18 cellular contexts compared by ENCODE assay signal in the genomic region with DNA sequence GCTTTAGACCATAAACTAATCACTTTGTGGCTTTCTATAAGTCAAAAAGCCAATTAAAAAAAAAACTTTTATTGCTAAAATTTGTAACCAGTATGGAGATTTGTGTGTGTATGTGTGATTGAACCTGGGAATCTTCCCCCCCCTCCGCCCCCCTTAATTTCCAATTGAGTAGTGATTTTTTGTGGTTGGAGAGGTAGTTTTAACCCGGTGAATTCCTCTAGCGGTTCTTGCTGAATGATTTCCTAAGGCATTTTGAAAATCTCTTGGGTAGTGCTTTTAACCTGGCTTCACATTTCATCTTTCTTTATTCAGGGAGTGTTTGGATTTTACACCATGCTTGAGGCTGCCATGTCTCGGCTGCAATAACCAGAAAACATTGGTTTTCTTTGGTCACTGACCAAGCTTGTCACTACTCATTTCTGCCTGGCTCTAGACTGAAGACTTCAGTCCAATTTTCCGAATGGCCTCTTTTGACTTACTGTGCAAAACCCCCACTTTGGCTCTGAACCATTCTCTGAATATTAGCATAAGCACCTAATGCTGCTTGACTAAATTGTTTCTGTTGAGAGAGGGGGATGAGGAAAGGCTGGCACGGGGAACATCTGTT. TPM values are rescaled to one million over a fixed set of nuclear protein-coding genes. Genes with fewer than 3 reads are reported as not detected.
DNase-seq lines count a peak whose midpoint lies in the region; ATAC-seq and TF ChIP-seq lines count a peak whose summit lies in the region.
"Had no signal": no experiment of that assay in that cellular context is flagged by ENCODE, and none has a peak within 500 bp of the region (broad histone marks: within the 10 kb centered on the region; RNA-seq: fewer than 3 reads in every experiment).

No MANE protein-coding gene starts in this region.

- no peaks in the 10 kb centered on the region for H3K27me3 Mint-ChIP-seq in CD4-positive, alpha-beta T cell
- peaks cover 3% of the 10 kb centered on the region for H3K27me3 Mint-ChIP-seq in GM23338 (ENCODE audit: insufficient read depth, low read depth, poor library complexity)
- no peaks in the 10 kb centered on the region for H3K27me3 Mint-ChIP-seq in activated T-helper 17 cell treated with anti-CD3 and anti-CD28 coated beads, Interleukin-2, amount 50 U/mL, for 72 hours
- peaks cover 0 to 12% of the 10 kb centered on the region in 2 donors for H3K27me3 Mint-ChIP-seq in stimulated activated naive B cell treated with anti-CD40 and anti-IgM and Interleukin-4, amounts not matched to agents 10 μg/mL and 1 μg/mL and 100 μg/mL, for 72 hours

- DNase-seq in CD4-positive, alpha-beta T cell = no peak
- DNase-seq in GM23338 (ENCODE audit: low spot score) (no peak), left lobe of liver (ENCODE audit: low spot score) (no peak), dorsolateral prefrontal cortex (no peak), WERI-Rb-1 (no peak)
- no peak for DNase-seq in stimulated activated naive B cell treated with anti-CD40 and anti-IgM and Interleukin-4, amounts not matched to agents 10 μg/mL and 1 μg/mL and 100 μg/mL, for 72 hours
- DNase-seq: activated CD4-positive, alpha-beta T cell treated with anti-CD3 and anti-CD28 coated beads, Interleukin-2, amount 50 U/mL, for 4 hours; activated effector memory CD4-positive, alpha-beta T cell treated with anti-CD3 and anti-CD28 coated beads, Interleukin-2, amount 50 U/mL, for 16 hours; caudate nucleus; EL; HCEC 1CT; KBM-7; mucosa of descending colon; NCI-H1417 treated with DMSO at 0.1 percent for 48 hours; SHP77 treated with DMSO at 0.1 percent for 48 hours; T1000 had no signal

- no peak overlapping the region for H2AFZ ChIP-seq in GM23338

- H3K36me3 ChIP-seq in GM23338 (ENCODE audit: insufficient read depth) = no peaks in the 10 kb centered on the region
- no peaks in the 10 kb centered on the region for H3K36me3 ChIP-seq in WERI-Rb-1
- H3K36me3 ChIP-seq: BLaER1 had no signal

- H3K9me2 ChIP-seq in GM23338 (ENCODE audit: insufficient read depth) = no peaks in the 10 kb centered on the region

- H3K4me2 ChIP-seq in GM23338 = no peak overlapping the region
- H3K4me2 ChIP-seq: BLaER1 had no signal

- H3K4me3 Mint-ChIP-seq in CD4-positive, alpha-beta T cell = peak overlapping the region; percentile 0
- H3K4me3 Mint-ChIP-seq in GM23338 = no peak overlapping the region
- H3K4me3 Mint-ChIP-seq in activated T-helper 17 cell treated with anti-CD3 and anti-CD28 coated beads, Interleukin-2, amount 50 U/mL, for 72 hours = peak overlapping the region; percentile 54
- no peak overlapping the region for H3K4me3 Mint-ChIP-seq in stimulated activated naive B cell treated with anti-CD40 and anti-IgM and Interleukin-4, amounts not matched to agents 10 μg/mL and 1 μg/mL and 100 μg/mL, for 72 hours

- no peak for TF ChIP-seq CTCF in CD4-positive, alpha-beta T cell (IDR thresholded peaks at IDR 0.05)
- TF ChIP-seq CTCF in GM23338 (conservative IDR thresholded peaks at IDR 0.05; ENCODE audit: low read depth in 2 of 2) (no peak), dorsolateral prefrontal cortex (IDR thresholded peaks at IDR 0.05 in 54 of 56, conservative IDR thresholded peaks at IDR 0.05 in 2 of 56; ENCODE audit: low read depth in 1 of 56, partially characterized antibody in 56 of 56) (no peak), WERI-Rb-1 (IDR thresholded peaks at IDR 0.05; ENCODE audit: low read depth, low read length) (no peak)

- peaks cover 12% of the 10 kb centered on the region for H3K36me3 Mint-ChIP-seq in CD4-positive, alpha-beta T cell (ENCODE audit: low read depth)
- H3K36me3 Mint-ChIP-seq in GM23338 (ENCODE audit: low read depth) = no peaks in the 10 kb centered on the region
- peaks cover 46% of the 10 kb centered on the region for H3K36me3 Mint-ChIP-seq in activated T-helper 17 cell treated with anti-CD3 and anti-CD28 coated beads, Interleukin-2, amount 50 U/mL, for 72 hours (ENCODE audit: low read depth)
- H3K36me3 Mint-ChIP-seq in stimulated activated naive B cell treated with anti-CD40 and anti-IgM and Interleukin-4, amounts not matched to agents 10 μg/mL and 1 μg/mL and 100 μg/mL, for 72 hours = no peaks in the 10 kb centered on the region

- POLR2A ChIA-PET in CD4-positive, alpha-beta T cell (lab: Charles Lee) = interaction anchor here (2.1 kb wide), 1 partner anchor 10 kb away, joined by 6 read pairs; no protein-coding TSS in a partner anchor

- H3K27me3 ChIP-seq in CD4-positive, alpha-beta T cell (ENCODE audit: control insufficient read depth, insufficient read depth, low read length) = no peaks in the 10 kb centered on the region
- no peaks in the 10 kb centered on the region for H3K27me3 ChIP-seq in GM23338 (ENCODE audit: insufficient read depth)
- no peaks in the 10 kb centered on the region for H3K27me3 ChIP-seq in dorsolateral prefrontal cortex
- H3K27me3 ChIP-seq in WERI-Rb-1 (ENCODE audit: insufficient read depth, low read depth, severe bottlenecking) = no peaks in the 10 kb centered on the region
- H3K27me3 ChIP-seq: BLaER1 had no signal

- H3K79me2 ChIP-seq in GM23338 (replicated peaks; ENCODE audit: insufficient read depth) = no peaks in the 10 kb centered on the region

- no peaks in the 10 kb centered on the region for H4K20me1 ChIP-seq in GM23338 (replicated peaks; ENCODE audit: insufficient read depth)
- H4K20me1 ChIP-seq: BLaER1 had no signal

- no peaks in the 10 kb centered on the region for H3K9me3 Mint-ChIP-seq in CD4-positive, alpha-beta T cell
- no peaks in the 10 kb centered on the region for H3K9me3 Mint-ChIP-seq in GM23338
- H3K9me3 Mint-ChIP-seq in activated T-helper 17 cell treated with anti-CD3 and anti-CD28 coated beads, Interleukin-2, amount 50 U/mL, for 72 hours = no peaks in the 10 kb centered on the region
- H3K9me3 Mint-ChIP-seq in stimulated activated naive B cell treated with anti-CD40 and anti-IgM and Interleukin-4, amounts not matched to agents 10 μg/mL and 1 μg/mL and 100 μg/mL, for 72 hours = no peaks in the 10 kb centered on the region

- H3K4me1 ChIP-seq in GM23338 (ENCODE audit: insufficient read depth) = no peaks in the 10 kb centered on the region

- no peak for ATAC-seq in CD4-positive, alpha-beta T cell (ENCODE audit: poor library complexity)
- ATAC-seq in GM23338 (no peak), left lobe of liver (peak; percentile 36)
- ATAC-seq in activated T-helper 17 cell treated with anti-CD3 and anti-CD28 coated beads, Interleukin-2, amount 50 U/mL, for 72 hours (replicated peaks) = peak; percentile 40
- no peak for ATAC-seq in stimulated activated naive B cell treated with anti-CD40 and anti-IgM and Interleukin-4, amounts not matched to agents 10 μg/mL and 1 μg/mL and 100 μg/mL, for 72 hours (replicated peaks)
- ATAC-seq: mucosa of descending colon had no signal

- peaks cover 85% of the 10 kb centered on the region for H3K4me1 Mint-ChIP-seq in CD4-positive, alpha-beta T cell (ENCODE audit: low read depth)
- H3K4me1 Mint-ChIP-seq in GM23338 = peaks cover 13% of the 10 kb centered on the region
- H3K4me1 Mint-ChIP-seq in activated T-helper 17 cell treated with anti-CD3 and anti-CD28 coated beads, Interleukin-2, amount 50 U/mL, for 72 hours = peaks cover 38% of the 10 kb centered on the region
- H3K4me1 Mint-ChIP-seq in stimulated activated naive B cell treated with anti-CD40 and anti-IgM and Interleukin-4, amounts not matched to agents 10 μg/mL and 1 μg/mL and 100 μg/mL, for 72 hours = no peaks in the 10 kb centered on the region

- H3F3A ChIP-seq in GM23338 (replicated peaks; ENCODE audit: low read depth) = no peaks in the 10 kb centered on the region

- peak overlapping the region; percentile 73 for H3K27ac Mint-ChIP-seq in CD4-positive, alpha-beta T cell
- peak overlapping the region; percentile 63 for H3K27ac Mint-ChIP-seq in GM23338
- peak overlapping the region; percentile 60 for H3K27ac Mint-ChIP-seq in activated T-helper 17 cell treated with anti-CD3 and anti-CD28 coated beads, Interleukin-2, amount 50 U/mL, for 72 hours
- no peak overlapping the region for H3K27ac Mint-ChIP-seq in stimulated activated naive B cell treated with anti-CD40 and anti-IgM and Interleukin-4, amounts not matched to agents 10 μg/mL and 1 μg/mL and 100 μg/mL, for 72 hours

- intact Hi-C loops in CD4-positive, alpha-beta T cell (cut with DNase I, micrococcal nuclease) = no loop called here
- intact Hi-C loops in dorsolateral prefrontal cortex (cut with DNase I) = no loop called here

- CTCF ChIA-PET in CD4-positive, alpha-beta T cell (lab: Charles Lee) = no interaction called here

- H3K27ac ChIP-seq in CD4-positive, alpha-beta T cell (ENCODE audit: low read depth, low read length) = no peak overlapping the region
- H3K27ac ChIP-seq in GM23338 (ENCODE audit: low read depth) (no peak overlapping the region), dorsolateral prefrontal cortex (no peak overlapping the region), WERI-Rb-1 (no peak overlapping the region)
- H3K27ac ChIP-seq: BLaER1 had no signal

- H3K4me3 ChIP-seq in GM23338 = no peak overlapping the region
- no peak overlapping the region for H3K4me3 ChIP-seq in dorsolateral prefrontal cortex
- no peak overlapping the region for H3K4me3 ChIP-seq in WERI-Rb-1 (ENCODE audit: low read depth, low read length)
- H3K4me3 ChIP-seq: BLaER1, mucosa of descending colon had no signal

- no peaks in the 10 kb centered on the region for H3K9me3 ChIP-seq in CD4-positive, alpha-beta T cell (ENCODE audit: control insufficient read depth, low read length)
- peaks cover 2% of the 10 kb centered on the region for H3K9me3 ChIP-seq in WERI-Rb-1 (ENCODE audit: severe bottlenecking)
- H3K9me3 ChIP-seq: BLaER1, mucosa of descending colon had no signal

TF ChIP-seq in GM23338, 12 proteins besides CTCF, POLR2A, EP300 and RAD21 (continues in another document):
- TF ChIP-seq STAT1 (IDR thresholded peaks at IDR 0.05; ENCODE audit: unreplicated experiment) (no peak), JUNB (IDR thresholded peaks at IDR 0.05; ENCODE audit: unreplicated experiment) (no peak)

RNA-seq across cellular contexts. Expression of a gene that starts 35.6 kb away (rescaled TPM):
- total RNA-seq in CD4-positive, alpha-beta T cell = 10 to 100 TPM; 84.8 to 88.6 TPM
- total RNA-seq in GM23338 (2014; rRNA removed; shearing (Covaris generic)) = 24.5 and 35.4 TPM in 2 replicates
- polyA plus RNA-seq in GM23338 (2016; fragmentation: Nextera tagmentation; extraction: Ambion mirVana) = 6.4 and 10.9 TPM in 2 replicates
- total RNA-seq in activated T-helper 17 cell treated with anti-CD3 and anti-CD28 coated beads, Interleukin-2, amount 50 U/mL, for 72 hours = 10 to 100 TPM; 58.2 to 86.0 TPM
- 21.2 TPM for total RNA-seq in left lobe of liver
- total RNA-seq in dorsolateral prefrontal cortex = 100 to 1,000 TPM in 119 of 120 experiments, 10 to 100 TPM in 1; 90.6 to 208 (median 152) TPM

Comparison
In these comparisons a context has a peak if more than half of its experiments do, and no peak if none do; other contexts are left out.
1. ATAC-seq: peak in activated T-helper 17 cell treated with anti-CD3 and anti-CD28 coated beads, Interleukin-2, amount 50 U/mL, for 72 hours (single experiment) and left lobe of liver (single experiment); none in CD4-positive, alpha-beta T cell (single experiment), GM23338 (single experiment) and stimulated activated naive B cell treated with anti-CD40 and anti-IgM and Interleukin-4, amounts not matched to agents 10 μg/mL and 1 μg/mL and 100 μg/mL, for 72 hours (0 of 2).
2. H3K4me3 Mint-ChIP-seq: peak in CD4-positive, alpha-beta T cell (single experiment) and activated T-helper 17 cell treated with anti-CD3 and anti-CD28 coated beads, Interleukin-2, amount 50 U/mL, for 72 hours (single experiment); none in GM23338 (single experiment) and stimulated activated naive B cell treated with anti-CD40 and anti-IgM and Interleukin-4, amounts not matched to agents 10 μg/mL and 1 μg/mL and 100 μg/mL, for 72 hours (0 of 2).